Comparison of ENCODE assay signal across 13 cellular contexts in genomic region chr5:153476767-153477166, GRCh38. TPM values are rescaled to one million over a fixed set of nuclear protein-coding genes. Genes with fewer than 3 reads are reported as not detected.
DNase-seq lines count a peak whose midpoint lies in the region; ATAC-seq and TF ChIP-seq lines count a peak whose summit lies in the region.
"Had no signal": no experiment of that assay in that cellular context is flagged by ENCODE, and none has a peak within 500 bp of the region (broad histone marks: within the 10 kb centered on the region; RNA-seq: fewer than 3 reads in every experiment).

No MANE protein-coding gene starts in this region.

- peak; percentile 39 for ATAC-seq in HG03280 (IDR thresholded peaks at IDR 0.05; ENCODE audit: unreplicated experiment)
- peak; percentile 98 for ATAC-seq in foreskin keratinocyte
- no peak for ATAC-seq in GM18868 (IDR thresholded peaks at IDR 0.05; ENCODE audit: unreplicated experiment)
- ATAC-seq: gastrocnemius medialis, Panc1 had no signal

- in situ Hi-C loops in astrocyte of the cerebellum (cut with HindIII; ENCODE audit: low sequenced_read_pairs), result no loop called here

- H3K27me3 ChIP-seq in foreskin keratinocyte, result no peaks in the 10 kb centered on the region
- H3K27me3 ChIP-seq: gastrocnemius medialis had no signal

- H3K4me3 ChIP-seq in astrocyte of the cerebellum (ENCODE audit: low read depth, low read length) (no peak overlapping the region), coronary artery (no peak overlapping the region)
- H3K4me3 ChIP-seq: gastrocnemius medialis, prostate gland had no signal

- TF ChIP-seq CTCF in astrocyte of the cerebellum (IDR thresholded peaks at IDR 0.05; ENCODE audit: low read depth, low read length, missing control alignments) (peak; percentile 24), foreskin keratinocyte (conservative IDR thresholded peaks at IDR 0.05) (peak; percentile 72), coronary artery (IDR thresholded peaks at IDR 0.05) (no peak)

- no peak overlapping the region for H3K27ac ChIP-seq in foreskin keratinocyte
- H3K27ac ChIP-seq in coronary artery, result no peak overlapping the region
- H3K27ac ChIP-seq: gastrocnemius medialis, prostate gland had no signal

- DNase-seq in A172 (ENCODE audit: low spot score), result peak; percentile 68
- peak; percentile 38 for DNase-seq in astrocyte of the cerebellum (ENCODE audit: low read depth)
- DNase-seq in foreskin keratinocyte, result peak; percentile 81 to 89
- no peak for DNase-seq in SK-N-DZ (ENCODE audit: low spot score)
- no peak for DNase-seq in coronary artery (ENCODE audit: low spot score)
- no peak for DNase-seq in stimulated activated CD4-positive, alpha-beta T cell treated with anti-CD3 and anti-CD28 coated beads, Interleukin-4, amount 100 ng/mL, for 24 hours
- DNase-seq: activated T-cell treated with anti-CD3 and anti-CD28 coated beads, Interleukin-2, amount 50 U/mL, for 1 hour; gastrocnemius medialis; KG1 had no signal

- H3K4me1 ChIP-seq in foreskin keratinocyte, result peaks cover 11% of the 10 kb centered on the region
- H3K4me1 ChIP-seq: gastrocnemius medialis, prostate gland had no signal

RNA-seq across cellular contexts. Expression of gene GRIA1, which starts 13.7 kb away (rescaled TPM):
- total RNA-seq in A172 (2014; rRNA removed; shearing (Covaris generic)), result 0.02 and 0.38 TPM in 2 replicates
- 0.42 and 0.48 TPM in 2 replicates for total RNA-seq in foreskin keratinocyte
- 0.04 and 0.09 TPM in 2 replicates for polyA plus RNA-seq in foreskin keratinocyte
- not detected in 2 replicates for polyA plus RNA-seq in SK-N-DZ (2014; cell fraction: cytosol; rRNA removed)
- not detected in 2 replicates for polyA plus RNA-seq in SK-N-DZ (2014; cell fraction: nucleus; rRNA removed)

Comparison
In these comparisons a context has a peak if more than half of its experiments do, and no peak if none do; other contexts are left out.
1. DNase-seq: peak in A172 (single experiment), astrocyte of the cerebellum (single experiment) and foreskin keratinocyte (2 of 2); none in SK-N-DZ (single experiment), coronary artery (single experiment) and stimulated activated CD4-positive, alpha-beta T cell treated with anti-CD3 and anti-CD28 coated beads, Interleukin-4, amount 100 ng/mL, for 24 hours (single experiment).